22 cellular contexts compared by ENCODE assay signal in the genomic region with DNA sequence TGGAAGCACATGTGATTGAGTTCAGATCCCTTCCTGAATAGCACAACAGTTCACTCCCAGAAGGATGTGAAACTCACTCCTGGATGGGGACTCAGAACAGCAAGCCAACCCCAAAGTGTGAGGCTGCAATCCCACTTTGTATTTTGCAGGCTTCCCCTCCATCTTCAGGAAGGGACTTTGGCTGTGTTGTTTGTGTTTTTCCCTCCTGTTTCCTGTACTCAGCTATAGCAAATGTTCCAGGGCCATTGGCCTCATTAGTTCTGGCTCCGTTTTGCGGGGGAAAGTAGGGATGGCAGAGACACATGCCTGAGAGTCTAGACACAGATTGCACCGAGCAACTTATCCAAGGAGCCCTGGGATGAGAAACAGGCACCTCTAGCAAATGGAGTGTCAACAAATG. TPM values are rescaled to one million over a fixed set of nuclear protein-coding genes. Genes with fewer than 3 reads are reported as not detected.
DNase-seq lines count a peak whose midpoint lies in the region; ATAC-seq and TF ChIP-seq lines count a peak whose summit lies in the region.
"Had no signal": no experiment of that assay in that cellular context is flagged by ENCODE, and none has a peak within 500 bp of the region (broad histone marks: within the 10 kb centered on the region; RNA-seq: fewer than 3 reads in every experiment).

No MANE protein-coding gene starts in this region.

- no peak for TF ChIP-seq CTCF in WERI-Rb-1 (IDR thresholded peaks at IDR 0.05; ENCODE audit: low read depth, low read length)

- H3K27me3 ChIP-seq in HUES48 (ENCODE audit: control insufficient read depth, insufficient read depth, low read length) (no peaks in the 10 kb centered on the region), WERI-Rb-1 (ENCODE audit: insufficient read depth, low read depth, severe bottlenecking) (no peaks in the 10 kb centered on the region), right cardiac atrium (ENCODE audit: control insufficient read depth, insufficient read depth) (no peaks in the 10 kb centered on the region), trophoblast cell (ENCODE audit: insufficient read depth, low read length) (no peaks in the 10 kb centered on the region)
- H3K27me3 ChIP-seq: ascending aorta had no signal

- no peak overlapping the region for H3K18ac ChIP-seq in trophoblast cell (ENCODE audit: low read length)

- 20% methylated on average over 3 of the region's 3 CpGs for WGBS in right cardiac atrium
- no CpG with 5 or more reads among the region's 3 CpGs for WGBS in trophoblast cell (ENCODE audit: extremely low coverage, insufficient coverage, insufficient read length)

- H2BK5ac ChIP-seq in trophoblast cell (ENCODE audit: low read depth, low read length, poor library complexity): no peak overlapping the region

- no peaks in the 10 kb centered on the region for H3K79me1 ChIP-seq in trophoblast cell (ENCODE audit: low read length)

- peak overlapping the region; percentile 63 for H3K14ac ChIP-seq in trophoblast cell (ENCODE audit: low read length)

- no peaks in the 10 kb centered on the region for H3K9me3 ChIP-seq in HUES48 (ENCODE audit: control insufficient read depth, insufficient read depth, low read length)
- H3K9me3 ChIP-seq in WERI-Rb-1 (ENCODE audit: severe bottlenecking): peaks cover 4% of the 10 kb centered on the region
- no peaks in the 10 kb centered on the region for H3K9me3 ChIP-seq in right cardiac atrium (ENCODE audit: control insufficient read depth, low read length)
- no peaks in the 10 kb centered on the region for H3K9me3 ChIP-seq in trophoblast cell (ENCODE audit: insufficient read depth, low read depth, low read length)
- H3K9me3 ChIP-seq: ascending aorta had no signal

- no peaks in the 10 kb centered on the region for H3K36me3 ChIP-seq in HUES48 (ENCODE audit: control insufficient read depth, insufficient read depth, low read length)
- peaks cover 6% of the 10 kb centered on the region for H3K36me3 ChIP-seq in WERI-Rb-1
- H3K36me3 ChIP-seq in trophoblast cell (ENCODE audit: control insufficient read depth in 1 of 2, insufficient read depth in 2 of 2, low read length in 2 of 2): no peaks in the 10 kb centered on the region
- H3K36me3 ChIP-seq: ascending aorta had no signal

- H3K9ac ChIP-seq in HUES48 (ENCODE audit: low read depth, low read length): no peak overlapping the region
- no peak overlapping the region for H3K9ac ChIP-seq in trophoblast cell (ENCODE audit: low read length)

- no peak overlapping the region for H3K23ac ChIP-seq in trophoblast cell (ENCODE audit: low read length)

- peak overlapping the region; percentile 82 for H2BK12ac ChIP-seq in trophoblast cell (ENCODE audit: low read length)

- H2AFZ ChIP-seq in trophoblast cell (ENCODE audit: insufficient read depth, low read length, poor library complexity): no peak overlapping the region

- peak in 1 of 2 donors; percentile 46 for ATAC-seq in right cardiac atrium
- ATAC-seq: activated CD4-positive, CD25-positive, alpha-beta regulatory T cell treated with anti-CD3 and anti-CD28 coated beads, Interleukin-2, amount 50 U/mL, for 24 hours; activated CD8-positive, alpha-beta T cell treated with anti-CD3 and anti-CD28 coated beads for 36 hours; activated T-cell treated with anti-CD3 and anti-CD28 coated beads, Interleukin-2, amount 50 U/mL, for 4 hours; CD8-positive, alpha-beta T cell; stimulated activated naive B cell treated with anti-CD40 and anti-IgM and Interleukin-4, amounts not matched to agents 10 μg/mL and 1 μg/mL and 100 μg/mL, for 72 hours had no signal

- peak overlapping the region; percentile 38 for H2BK120ac ChIP-seq in trophoblast cell (ENCODE audit: insufficient read depth, low read length, poor library complexity)

- H3K4me1 ChIP-seq in HUES48 (ENCODE audit: control insufficient read depth, insufficient read depth, low read length): peaks cover 45% of the 10 kb centered on the region
- peaks cover 8% of the 10 kb centered on the region for H3K4me1 ChIP-seq in right cardiac atrium (ENCODE audit: control insufficient read depth, insufficient read depth, low read length)
- H3K4me1 ChIP-seq in trophoblast cell (ENCODE audit: control insufficient read depth in 1 of 2, insufficient read depth in 2 of 2, low read length in 2 of 2): peaks cover 0 to 2% of the 10 kb centered on the region in 2 experiments
- H3K4me1 ChIP-seq: ascending aorta had no signal

- H4K8ac ChIP-seq in trophoblast cell (ENCODE audit: low read depth, low read length): peak overlapping the region; percentile 69

- H3K79me2 ChIP-seq in trophoblast cell (ENCODE audit: control insufficient read depth, insufficient read depth, low read length, poor library complexity): no peaks in the 10 kb centered on the region

- peak overlapping the region; percentile 30 for H2AK5ac ChIP-seq in trophoblast cell (ENCODE audit: low read length)

- no peak overlapping the region for H3K4me3 ChIP-seq in HUES48 (ENCODE audit: low read depth, low read length)
- H3K4me3 ChIP-seq in WERI-Rb-1 (ENCODE audit: low read depth, low read length): no peak overlapping the region
- no peak overlapping the region for H3K4me3 ChIP-seq in right cardiac atrium (ENCODE audit: low read length)
- H3K4me3 ChIP-seq in trophoblast cell (ENCODE audit: low read depth, low read length): no peak overlapping the region
- H3K4me3 ChIP-seq: ascending aorta had no signal

- peak; percentile 25 for DNase-seq in WERI-Rb-1
- DNase-seq in right cardiac atrium: no peak
- DNase-seq in trophoblast cell: no peak
- DNase-seq in activated naive CD4-positive, alpha-beta T cell treated with Interleukin-2 at 50 U/mL for 16 hours: no peak
- DNase-seq in SIG-M5 (lab: John Stamatoyannopoulos, UW): no peak
- no peak for DNase-seq in activated CD8-positive, alpha-beta memory T cell treated with anti-CD3 and anti-CD28 coated beads, Interleukin-2, amount 50 U/mL, for 4 hours
- DNase-seq: activated CD8-positive, alpha-beta T cell treated with anti-CD3 and anti-CD28 coated beads for 36 hours; activated naive CD4-positive, alpha-beta T cell treated with anti-CD3 and anti-CD28 coated beads, Interleukin-2, amount 50 U/mL, for 16 hours; activated T-cell treated with anti-CD3 and anti-CD28 coated beads, Interleukin-2, amount 50 U/mL, for 4 hours; CD8-positive, alpha-beta T cell; DMS53; effector memory CD4-positive, alpha-beta T cell; GF-D8; KG1; NCI-H1048; NCI-H1930; NCI-H510A; stimulated activated naive B cell treated with anti-CD40 and anti-IgM and Interleukin-4, amounts not matched to agents 10 μg/mL and 1 μg/mL and 100 μg/mL, for 72 hours; T-helper 9 cell had no signal

- no peak overlapping the region for H3K4ac ChIP-seq in trophoblast cell (ENCODE audit: low read depth, low read length)

- H3K4me2 ChIP-seq in trophoblast cell (ENCODE audit: low read length): no peak overlapping the region

- no peak overlapping the region for H4K12ac ChIP-seq in trophoblast cell (ENCODE audit: low read depth, low read length)

- intact Hi-C loops in right cardiac atrium (cut with DNase I): no loop called here

- H4K91ac ChIP-seq in trophoblast cell (ENCODE audit: low read depth, low read length): peak overlapping the region; percentile 82

- H3K27ac ChIP-seq in HUES48 (ENCODE audit: low read depth, low read length): peak overlapping the region; percentile 50
- peak overlapping the region; percentile 41 for H3K27ac ChIP-seq in WERI-Rb-1
- H3K27ac ChIP-seq in right cardiac atrium (ENCODE audit: low read length): peak overlapping the region; percentile 41
- no peak overlapping the region for H3K27ac ChIP-seq in trophoblast cell (ENCODE audit: low read depth, low read length)
- H3K27ac ChIP-seq: ascending aorta had no signal

RNA-seq across cellular contexts. Expression of gene DPYSL3, which starts 43.3 kb away (rescaled TPM):
- total RNA-seq in right cardiac atrium: 10 to 100 TPM; 40.9 to 95.1 (median 54.3) TPM
- 23.2 TPM for polyA plus RNA-seq in right cardiac atrium
- 126 and 133 TPM in 2 replicates for polyA plus RNA-seq in trophoblast cell (2013)
- total RNA-seq: CD8-positive, alpha-beta T cell had no signal
